ENCODE assay signal across 1 cellular context in genomic region chr9:124813041-124813440, GRCh38.
TF ChIP-seq lines count a peak whose summit lies in the region.

No MANE protein-coding gene starts in this region.

TF ChIP-seq in H1, 55 proteins besides CTCF, POLR2A, EP300 and RAD21:
- TF ChIP-seq HDAC2 (IDR thresholded peaks at IDR 0.05; ENCODE audit: borderline replicate concordance in 1 of 2, low read depth in 2 of 2, low read length in 2 of 2) (no peak), SIN3A (conservative IDR thresholded peaks at IDR 0.05 in 1 of 2, IDR thresholded peaks at IDR 0.05 in 1 of 2; ENCODE audit: low read depth in 1 of 2, low read length in 2 of 2) (no peak), RNF2 (IDR thresholded peaks at IDR 0.05; ENCODE audit: borderline replicate concordance, low read depth, low read length, missing control alignments, poor library complexity, severe bottlenecking) (no peak), SP1 (IDR thresholded peaks at IDR 0.05; ENCODE audit: low read depth, low read length) (no peak), SP2 (IDR thresholded peaks at IDR 0.05; ENCODE audit: low read length) (no peak), POU5F1 (IDR thresholded peaks at IDR 0.05; ENCODE audit: low read depth, low read length) (no peak), YY1 (IDR thresholded peaks at IDR 0.05; ENCODE audit: low read depth, low read length) (no peak), POLR2AphosphoS5 (IDR thresholded peaks at IDR 0.05; ENCODE audit: low read depth, low read length) (no peak), FOSL1 (IDR thresholded peaks at IDR 0.05; ENCODE audit: insufficient read depth, low read depth, low read length) (no peak), CREB1 (IDR thresholded peaks at IDR 0.05) (no peak), ATF2 (IDR thresholded peaks at IDR 0.05; ENCODE audit: low read length) (no peak), ATF3 (IDR thresholded peaks at IDR 0.05; ENCODE audit: insufficient read depth, low read depth, low read length) (no peak), BACH1 (IDR thresholded peaks at IDR 0.05; ENCODE audit: low read length) (no peak), HDAC6 (IDR thresholded peaks at IDR 0.05; ENCODE audit: low read depth, low read length) (no peak), KDM5A (IDR thresholded peaks at IDR 0.05; ENCODE audit: low read length) (no peak), GTF2F1 (IDR thresholded peaks at IDR 0.05; ENCODE audit: borderline replicate concordance, low read depth, low read length) (no peak)
